Comparison of ENCODE assay signal across 19 cellular contexts in genomic region chr17:32356378-32356743, GRCh38. TPM values are rescaled to one million over a fixed set of nuclear protein-coding genes. Genes with fewer than 3 reads are reported as not detected.
DNase-seq lines count a peak whose midpoint lies in the region; ATAC-seq, FAIRE-seq and TF ChIP-seq lines count a peak whose summit lies in the region.
"Had no signal": no experiment of that assay in that cellular context is flagged by ENCODE, and none has a peak within 500 bp of the region (broad histone marks: within the 10 kb centered on the region; RNA-seq: fewer than 3 reads in every experiment).

No MANE protein-coding gene starts in this region.

- BruUV-seq in K562 (replicated peaks; lab: Mats Ljungman, UMichigan), result no TSS peak

- H4K20me1 ChIP-seq in K562 (replicated peaks; ENCODE audit: control insufficient read depth, insufficient read depth, low read length), result peaks cover 55% of the 10 kb centered on the region

- no peak for TF ChIP-seq EP300 in K562 (IDR thresholded peaks at IDR 0.05; ENCODE audit: low read length)

- no peak for TF ChIP-seq RAD21 in K562 (CRISPR knock-in tag; conservative IDR thresholded peaks at IDR 0.05 in 1 of 2, IDR thresholded peaks at IDR 0.05 in 1 of 2)

- H3K4me3 Mint-ChIP-seq in activated CD8-positive, alpha-beta T cell treated with anti-CD3 and anti-CD28 coated beads for 36 hours, result no peak overlapping the region
- no peak overlapping the region for H3K4me3 Mint-ChIP-seq in activated CD8-positive, alpha-beta T cell treated with anti-CD3 and anti-CD28 coated beads, Interleukin-2, amount 10 ng/mL, durations not matched to agents 7 days and 5 days
- peak overlapping the region; percentile 75 for H3K4me3 Mint-ChIP-seq in natural killer cell treated with Interleukin-12 subunit alpha and Interleukin-12 subunit beta and Interleukin-15 and Interleukin-18, amount 100 ng/mL, for 72 hours
- H3K4me3 Mint-ChIP-seq: stimulated activated memory B cell treated with anti-CD40 and anti-IgM and Interleukin-4, amounts not matched to agents 10 μg/mL and 1 μg/mL and 100 μg/mL, for 72 hours had no signal

- no peak overlapping the region for H3K4me2 ChIP-seq in K562 (ENCODE audit: insufficient read depth, low read length)

- 96% methylated on average over 3 of the region's 3 CpGs for WGBS in K562 (ENCODE audit: insufficient coverage, low coverage, missing lambda C conversion rate)

- no peaks in the 10 kb centered on the region for H3K27me3 Mint-ChIP-seq in activated CD8-positive, alpha-beta T cell treated with anti-CD3 and anti-CD28 coated beads for 36 hours
- no peaks in the 10 kb centered on the region for H3K27me3 Mint-ChIP-seq in activated CD8-positive, alpha-beta T cell treated with anti-CD3 and anti-CD28 coated beads, Interleukin-2, amount 10 ng/mL, durations not matched to agents 7 days and 5 days (ENCODE audit: low read depth)
- no peaks in the 10 kb centered on the region for H3K27me3 Mint-ChIP-seq in natural killer cell treated with Interleukin-12 subunit alpha and Interleukin-12 subunit beta and Interleukin-15 and Interleukin-18, amount 100 ng/mL, for 72 hours
- H3K27me3 Mint-ChIP-seq: IgD-negative memory B cell; stimulated activated memory B cell treated with anti-CD40 and anti-IgM and Interleukin-4, amounts not matched to agents 10 μg/mL and 1 μg/mL and 100 μg/mL, for 72 hours had no signal

- H3K9ac ChIP-seq in HUES48 (ENCODE audit: low read depth, low read length) (no peak overlapping the region), K562 (ENCODE audit: insufficient read depth in 1 of 2, low read depth in 2 of 2, low read length in 2 of 2) (no peak overlapping the region)

- H3K36me3 Mint-ChIP-seq in activated CD8-positive, alpha-beta T cell treated with anti-CD3 and anti-CD28 coated beads for 36 hours (ENCODE audit: low read depth), result peaks cover 66% of the 10 kb centered on the region
- peaks cover 72% of the 10 kb centered on the region for H3K36me3 Mint-ChIP-seq in activated CD8-positive, alpha-beta T cell treated with anti-CD3 and anti-CD28 coated beads, Interleukin-2, amount 10 ng/mL, durations not matched to agents 7 days and 5 days (ENCODE audit: low read depth)
- H3K36me3 Mint-ChIP-seq in natural killer cell treated with Interleukin-12 subunit alpha and Interleukin-12 subunit beta and Interleukin-15 and Interleukin-18, amount 100 ng/mL, for 72 hours, result peaks cover 25% of the 10 kb centered on the region

- peaks cover 6% of the 10 kb centered on the region for H3K9me1 ChIP-seq in K562 (ENCODE audit: control insufficient read depth, insufficient read depth, low read length)

- H3K9me3 ChIP-seq in HUES48 (ENCODE audit: control insufficient read depth, insufficient read depth, low read length) (no peaks in the 10 kb centered on the region), K562 (replicated peaks; ENCODE audit: control insufficient read depth, insufficient read depth, low read depth, low read length) (no peaks in the 10 kb centered on the region), mucosa of descending colon (no peaks in the 10 kb centered on the region)
- H3K9me3 ChIP-seq: tibial artery had no signal

- H3K27ac ChIP-seq in HUES48 (ENCODE audit: low read depth, low read length) (peak overlapping the region; percentile 25), K562 (ENCODE audit: extremely low read depth, low read depth, low read length) (no peak overlapping the region)
- H3K27ac ChIP-seq: C4-2B, tibial artery had no signal

- TF ChIP-seq CTCF in activated CD8-positive, alpha-beta T cell treated with anti-CD3 and anti-CD28 coated beads for 36 hours (IDR thresholded peaks at IDR 0.05), result no peak
- TF ChIP-seq CTCF in K562 (IDR thresholded peaks at IDR 0.05 in 2 of 3, conservative IDR thresholded peaks at IDR 0.05 in 1 of 3; ENCODE audit: insufficient read depth in 2 of 3, low read depth in 1 of 3, low read length in 3 of 3) (no peak), mucosa of descending colon (IDR thresholded peaks at IDR 0.05) (no peak)

- CTCF ChIA-PET in activated CD8-positive, alpha-beta T cell treated with anti-CD3 and anti-CD28 coated beads for 36 hours (lab: Charles Lee), result no interaction called here
- CTCF ChIA-PET in activated CD8-positive, alpha-beta T cell treated with anti-CD3 and anti-CD28 coated beads, Interleukin-2, amount 10 ng/mL, durations not matched to agents 7 days and 5 days (lab: Charles Lee), result interaction anchor here (0.6 kb wide), 1 partner anchor 17 kb away, joined by 3 read pairs; no protein-coding TSS in a partner anchor
- CTCF ChIA-PET in K562 (lab: Yijun Ruan, JAX; ENCODE audit: low intra/inter-chr PET ratio), result no interaction called here

- H3K27me3 ChIP-seq in HUES48 (ENCODE audit: control insufficient read depth, insufficient read depth, low read length), result no peaks in the 10 kb centered on the region
- H3K27me3 ChIP-seq in K562 (ENCODE audit: control insufficient read depth in 2 of 2, insufficient read depth in 2 of 2, low read length in 2 of 2), result no peaks in the 10 kb centered on the region
- H3K27me3 ChIP-seq: tibial artery had no signal

- H3K4me1 ChIP-seq in HUES48 (ENCODE audit: control insufficient read depth, insufficient read depth, low read length) (0 out of 2 replicates have a peak, but pooled peaks cover 3% of the 10 kb centered on the region), K562 (replicated peaks in 1 of 2; ENCODE audit: control insufficient read depth in 2 of 2, insufficient read depth in 2 of 2, low read length in 2 of 2) (peaks cover 16 to 18% of the 10 kb centered on the region in 2 experiments; a peak in 4 of 5 replicates), mucosa of descending colon (ENCODE audit: low read depth) (peaks cover 40% of the 10 kb centered on the region)

- no peak for DNase-seq in activated CD8-positive, alpha-beta T cell treated with anti-CD3 and anti-CD28 coated beads for 36 hours
- DNase-seq in activated CD8-positive, alpha-beta T cell treated with anti-CD3 and anti-CD28 coated beads, Interleukin-2, amount 10 ng/mL, durations not matched to agents 7 days and 5 days, result no peak
- DNase-seq in K562 (ENCODE audit: extremely low read depth in 1 of 4, low spot score in 3 of 4) (no peak), DMS153 (lab: John Stamatoyannopoulos, UW) (no peak), NCI-H1417 treated with DMSO at 0.1 percent for 48 hours (lab: John Stamatoyannopoulos, UW) (no peak), mucosa of descending colon (no peak)
- no peak for DNase-seq in natural killer cell treated with Interleukin-12 subunit alpha and Interleukin-12 subunit beta and Interleukin-15 and Interleukin-18, amount 100 ng/mL, for 72 hours (ENCODE audit: low spot score)
- DNase-seq: hypothalamus; MV-4-11; NCI-H2081 treated with DMSO at 0.1 percent for 48 hours; stimulated activated CD4-positive, alpha-beta T cell treated with anti-CD3 and anti-CD28 coated beads, Interleukin-15, amount 100 ng/mL, for 24 hours; tibial artery had no signal

- TF ChIP-seq POLR2A in K562 (conservative IDR thresholded peaks at IDR 0.05), result no peak

- FAIRE-seq in K562 (lab: Jason Lieb, UNC), result no peak
- FAIRE-seq: A204.1, H54 had no signal

- no peak for ATAC-seq in activated CD8-positive, alpha-beta T cell treated with anti-CD3 and anti-CD28 coated beads for 36 hours
- ATAC-seq in activated CD8-positive, alpha-beta T cell treated with anti-CD3 and anti-CD28 coated beads, Interleukin-2, amount 10 ng/mL, durations not matched to agents 7 days and 5 days, result no peak
- ATAC-seq in K562 (no peak), mucosa of descending colon (no peak)
- ATAC-seq in natural killer cell treated with Interleukin-12 subunit alpha and Interleukin-12 subunit beta and Interleukin-15 and Interleukin-18, amount 100 ng/mL, for 72 hours, result no peak
- ATAC-seq: stimulated activated memory B cell treated with anti-CD40 and anti-IgM and Interleukin-4, amounts not matched to agents 10 μg/mL and 1 μg/mL and 100 μg/mL, for 72 hours had no signal

- no peaks in the 10 kb centered on the region for H3K9me3 Mint-ChIP-seq in activated CD8-positive, alpha-beta T cell treated with anti-CD3 and anti-CD28 coated beads for 36 hours
- no peaks in the 10 kb centered on the region for H3K9me3 Mint-ChIP-seq in activated CD8-positive, alpha-beta T cell treated with anti-CD3 and anti-CD28 coated beads, Interleukin-2, amount 10 ng/mL, durations not matched to agents 7 days and 5 days (ENCODE audit: insufficient read depth)
- no peaks in the 10 kb centered on the region for H3K9me3 Mint-ChIP-seq in natural killer cell treated with Interleukin-12 subunit alpha and Interleukin-12 subunit beta and Interleukin-15 and Interleukin-18, amount 100 ng/mL, for 72 hours
- H3K9me3 Mint-ChIP-seq: activated T-helper 2 cell treated with anti-CD3 and anti-CD28 coated beads, Interferon-gamma antibody, Interleukin-2, Interleukin-4, amounts not matched to agents 10 μg/mL and 5 μg/mL and 100 μg/mL, durations not matched to agents 14 hours and 24 hours and 36 hours; IgD-negative memory B cell; stimulated activated memory B cell treated with anti-CD40 and anti-IgM and Interleukin-4, amounts not matched to agents 10 μg/mL and 1 μg/mL and 100 μg/mL, for 72 hours had no signal

- peaks cover 49% of the 10 kb centered on the region for H3K4me1 Mint-ChIP-seq in activated CD8-positive, alpha-beta T cell treated with anti-CD3 and anti-CD28 coated beads for 36 hours (ENCODE audit: low read depth)
- peaks cover 55% of the 10 kb centered on the region for H3K4me1 Mint-ChIP-seq in activated CD8-positive, alpha-beta T cell treated with anti-CD3 and anti-CD28 coated beads, Interleukin-2, amount 10 ng/mL, durations not matched to agents 7 days and 5 days (ENCODE audit: low read depth)
- peaks cover 34 to 48% of the 10 kb centered on the region in 2 donors for H3K4me1 Mint-ChIP-seq in natural killer cell treated with Interleukin-12 subunit alpha and Interleukin-12 subunit beta and Interleukin-15 and Interleukin-18, amount 100 ng/mL, for 72 hours (ENCODE audit: low read depth in 2 of 2)

- intact Hi-C loops in activated CD8-positive, alpha-beta T cell treated with anti-CD3 and anti-CD28 coated beads for 36 hours (cut with micrococcal nuclease), result no loop called here
- intact Hi-C loops in K562 (cut with micrococcal nuclease), result no loop called here
- intact Hi-C loops in mucosa of descending colon (cut with DNase I, micrococcal nuclease), result no loop called here

- H3K36me3 ChIP-seq in HUES48 (ENCODE audit: control insufficient read depth, insufficient read depth, low read length), result peaks cover 90% of the 10 kb centered on the region
- peaks cover 95% of the 10 kb centered on the region for H3K36me3 ChIP-seq in K562 (ENCODE audit: control insufficient read depth, insufficient read depth, low read length)
- peaks cover 11% of the 10 kb centered on the region for H3K36me3 ChIP-seq in mucosa of descending colon (ENCODE audit: low read depth)

- H3K4me3 ChIP-seq in HUES48 (ENCODE audit: low read depth, low read length) (no peak overlapping the region; the same call in 1 of the 2 replicates), K562 (no peak overlapping the region), mucosa of descending colon (no peak overlapping the region)
- H3K4me3 ChIP-seq: tibial artery had no signal

- in situ Hi-C loops in K562 (cut with MboI), result no loop called here

- H3K27ac Mint-ChIP-seq in activated CD8-positive, alpha-beta T cell treated with anti-CD3 and anti-CD28 coated beads for 36 hours, result peak overlapping the region; percentile 17
- H3K27ac Mint-ChIP-seq in activated CD8-positive, alpha-beta T cell treated with anti-CD3 and anti-CD28 coated beads, Interleukin-2, amount 10 ng/mL, durations not matched to agents 7 days and 5 days, result no peak overlapping the region
- H3K27ac Mint-ChIP-seq in natural killer cell treated with Interleukin-12 subunit alpha and Interleukin-12 subunit beta and Interleukin-15 and Interleukin-18, amount 100 ng/mL, for 72 hours, result peak overlapping the region in 1 of 2 donors; percentile 13
- H3K27ac Mint-ChIP-seq: IgD-negative memory B cell; stimulated activated memory B cell treated with anti-CD40 and anti-IgM and Interleukin-4, amounts not matched to agents 10 μg/mL and 1 μg/mL and 100 μg/mL, for 72 hours had no signal

- no peak overlapping the region for H2AFZ ChIP-seq in K562 (ENCODE audit: low read depth, low read length)

- POLR2A ChIA-PET in activated CD8-positive, alpha-beta T cell treated with anti-CD3 and anti-CD28 coated beads for 36 hours (lab: Charles Lee), result interaction anchor here (0.9 to 1.2 kb wide), 2 partner anchors 9 to 16 kb away, joined by 3 to 5 read pairs; no protein-coding TSS in a partner anchor
- POLR2A ChIA-PET in activated CD8-positive, alpha-beta T cell treated with anti-CD3 and anti-CD28 coated beads, Interleukin-2, amount 10 ng/mL, durations not matched to agents 7 days and 5 days (lab: Charles Lee), result no interaction called here
- POLR2A ChIA-PET in K562 (lab: Yijun Ruan, JAX), result interaction anchor here (1.6 to 3.0 kb wide), 3 partner anchors 10 to 15 kb away, joined by 3 to 17 read pairs (median 14); no protein-coding TSS in a partner anchor

- peaks cover 97% of the 10 kb centered on the region for H3K79me2 ChIP-seq in K562 (ENCODE audit: control insufficient read depth, insufficient read depth, low read length)

RNA-seq across cellular contexts. Expression of gene ZNF207, which starts 6.4 kb away (rescaled TPM):
- total RNA-seq in activated CD8-positive, alpha-beta T cell treated with anti-CD3 and anti-CD28 coated beads for 36 hours, result 100 to 1,000 TPM; 189 to 201 TPM
- 100 to 1,000 TPM; 250 to 263 TPM for total RNA-seq in activated CD8-positive, alpha-beta T cell treated with anti-CD3 and anti-CD28 coated beads, Interleukin-2, amount 10 ng/mL, durations not matched to agents 7 days and 5 days
- total RNA-seq in K562 (2011; cell fraction: chromatin; rRNA removed; ENCODE audit: low replicate concordance), result 624 and 1,466 TPM in 2 replicates
- 225 and 284 TPM in 2 replicates for total RNA-seq in K562 (2011; cell fraction: nucleolus; rRNA removed)
- 466 and 588 TPM in 2 replicates for total RNA-seq in K562 (2011; cell fraction: nucleoplasm; rRNA removed)
- total RNA-seq in K562 (2014; rRNA removed) (123 and 153 TPM in 2 replicates), K562 (2014; rRNA removed; fragmentation: Illumina TruSeq; extraction: Trizol) (268 and 297 TPM in 2 replicates), K562 (2015; rRNA removed; fragmentation: Illumina TruSeq; extraction: Trizol) (245 and 255 TPM in 2 replicates), K562 (2021) (216 and 222 TPM in 2 replicates), mucosa of descending colon (100 to 1,000 TPM; 141 to 168 (median 161) TPM)
- polyA plus RNA-seq in K562 (2011; rRNA removed) (267 and 333 TPM in 2 replicates), K562 (2014; fragmentation: Illumina TruSeq; extraction: Trizol) (317 and 370 TPM in 2 replicates), K562 (2014; fragmentation: Nextera tagmentation; extraction: Ambion mirVana) (100 to 1,000 TPM; 191 to 245 TPM), K562 (2014; rRNA removed) (216 and 250 TPM in 2 replicates)
- polyA plus RNA-seq in K562 (2011; cell fraction: cytosol; rRNA removed), result 266 and 328 TPM in 2 replicates
- polyA plus RNA-seq in K562 (2011; cell fraction: nucleus; rRNA removed), result 346 and 475 TPM in 2 replicates
- polyA plus RNA-seq in K562 (2012), result 196 and 246 TPM in 2 replicates
- polyA minus RNA-seq in K562 (2011; rRNA and poly(A)+ RNA removed), result 343 and 416 TPM in 2 replicates
- polyA minus RNA-seq in K562 (2011; cell fraction: cytosol; rRNA and poly(A)+ RNA removed), result 103 and 151 TPM in 2 replicates
- polyA minus RNA-seq in K562 (2011; cell fraction: nucleus; rRNA and poly(A)+ RNA removed), result 188 and 265 TPM in 2 replicates
- 100 to 1,000 TPM; 311 to 319 TPM for total RNA-seq in natural killer cell treated with Interleukin-12 subunit alpha and Interleukin-12 subunit beta and Interleukin-15 and Interleukin-18, amount 100 ng/mL, for 72 hours

RNA-seq across cellular contexts. Expression of gene C17orf75, which starts 14.4 kb away (rescaled TPM):
- total RNA-seq in activated CD8-positive, alpha-beta T cell treated with anti-CD3 and anti-CD28 coated beads for 36 hours, result 10 to 100 TPM; 30.8 to 32.7 TPM
- total RNA-seq in activated CD8-positive, alpha-beta T cell treated with anti-CD3 and anti-CD28 coated beads, Interleukin-2, amount 10 ng/mL, durations not matched to agents 7 days and 5 days, result 10 to 100 TPM; 29.0 to 34.0 TPM
- 21.1 and 30.2 TPM in 2 replicates for total RNA-seq in K562 (2011; cell fraction: chromatin; rRNA removed; ENCODE audit: low replicate concordance)
- total RNA-seq in K562 (2011; cell fraction: nucleolus; rRNA removed), result 10.5 and 11.2 TPM in 2 replicates
- total RNA-seq in K562 (2011; cell fraction: nucleoplasm; rRNA removed), result 21.6 and 26.5 TPM in 2 replicates
- total RNA-seq in K562 (2014; rRNA removed) (17.4 and 24.8 TPM in 2 replicates), K562 (2014; rRNA removed; fragmentation: Illumina TruSeq; extraction: Trizol) (21.2 and 22.4 TPM in 2 replicates), K562 (2015; rRNA removed; fragmentation: Illumina TruSeq; extraction: Trizol) (15.0 and 16.1 TPM in 2 replicates), K562 (2021) (17.3 and 18.5 TPM in 2 replicates), mucosa of descending colon (10 to 100 TPM; 10.3 to 14.8 (median 12.9) TPM)
- polyA plus RNA-seq in K562 (2011; rRNA removed) (14.1 and 26.1 TPM in 2 replicates), K562 (2014; fragmentation: Illumina TruSeq; extraction: Trizol) (15.1 and 15.5 TPM in 2 replicates), K562 (2014; fragmentation: Nextera tagmentation; extraction: Ambion mirVana) (10 to 100 TPM; 49.6 to 55.7 TPM), K562 (2014; rRNA removed) (17.0 and 20.4 TPM in 2 replicates)
- polyA plus RNA-seq in K562 (2011; cell fraction: cytosol; rRNA removed), result 5.5 and 8.6 TPM in 2 replicates
- polyA plus RNA-seq in K562 (2011; cell fraction: nucleus; rRNA removed), result 11.0 and 15.2 TPM in 2 replicates
- polyA plus RNA-seq in K562 (2012), result 18.6 and 24.7 TPM in 2 replicates
- polyA minus RNA-seq in K562 (2011; rRNA and poly(A)+ RNA removed), result 9.7 and 16.0 TPM in 2 replicates
- 4.6 and 7.2 TPM in 2 replicates for polyA minus RNA-seq in K562 (2011; cell fraction: cytosol; rRNA and poly(A)+ RNA removed)
- polyA minus RNA-seq in K562 (2011; cell fraction: nucleus; rRNA and poly(A)+ RNA removed), result 4.6 and 5.6 TPM in 2 replicates
- 10 to 100 TPM; 23.2 to 24.5 TPM for total RNA-seq in natural killer cell treated with Interleukin-12 subunit alpha and Interleukin-12 subunit beta and Interleukin-15 and Interleukin-18, amount 100 ng/mL, for 72 hours
